ENCODE assay signal across 1 cellular context in genomic region chr17:34237458-34237857, GRCh38.
A peak's percentile ranks its signal among the peaks of the same experiment; 100 is the strongest.
TF ChIP-seq lines count a peak whose summit lies in the region.

No MANE protein-coding gene starts in this region.

TF ChIP-seq in Ishikawa, 13 proteins besides CTCF, POLR2A, EP300 and RAD21 (continued from another document):
- TF ChIP-seq, protein P1, sequence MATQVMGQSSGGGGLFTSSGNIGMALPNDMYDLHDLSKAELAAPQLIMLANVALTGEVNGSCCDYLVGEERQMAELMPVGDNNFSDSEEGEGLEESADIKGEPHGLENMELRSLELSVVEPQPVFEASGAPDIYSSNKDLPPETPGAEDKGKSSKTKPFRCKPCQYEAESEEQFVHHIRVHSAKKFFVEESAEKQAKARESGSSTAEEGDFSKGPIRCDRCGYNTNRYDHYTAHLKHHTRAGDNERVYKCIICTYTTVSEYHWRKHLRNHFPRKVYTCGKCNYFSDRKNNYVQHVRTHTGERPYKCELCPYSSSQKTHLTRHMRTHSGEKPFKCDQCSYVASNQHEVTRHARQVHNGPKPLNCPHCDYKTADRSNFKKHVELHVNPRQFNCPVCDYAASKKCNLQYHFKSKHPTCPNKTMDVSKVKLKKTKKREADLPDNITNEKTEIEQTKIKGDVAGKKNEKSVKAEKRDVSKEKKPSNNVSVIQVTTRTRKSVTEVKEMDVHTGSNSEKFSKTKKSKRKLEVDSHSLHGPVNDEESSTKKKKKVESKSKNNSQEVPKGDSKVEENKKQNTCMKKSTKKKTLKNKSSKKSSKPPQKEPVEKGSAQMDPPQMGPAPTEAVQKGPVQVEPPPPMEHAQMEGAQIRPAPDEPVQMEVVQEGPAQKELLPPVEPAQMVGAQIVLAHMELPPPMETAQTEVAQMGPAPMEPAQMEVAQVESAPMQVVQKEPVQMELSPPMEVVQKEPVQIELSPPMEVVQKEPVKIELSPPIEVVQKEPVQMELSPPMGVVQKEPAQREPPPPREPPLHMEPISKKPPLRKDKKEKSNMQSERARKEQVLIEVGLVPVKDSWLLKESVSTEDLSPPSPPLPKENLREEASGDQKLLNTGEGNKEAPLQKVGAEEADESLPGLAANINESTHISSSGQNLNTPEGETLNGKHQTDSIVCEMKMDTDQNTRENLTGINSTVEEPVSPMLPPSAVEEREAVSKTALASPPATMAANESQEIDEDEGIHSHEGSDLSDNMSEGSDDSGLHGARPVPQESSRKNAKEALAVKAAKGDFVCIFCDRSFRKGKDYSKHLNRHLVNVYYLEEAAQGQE (IDR thresholded peaks at IDR 0.05; ENCODE audit: low read depth) = peak; percentile 20; the same call in 1 of the 2 replicates
- TF ChIP-seq MAX (IDR thresholded peaks at IDR 0.05) = no peak
